In the genomic region with DNA sequence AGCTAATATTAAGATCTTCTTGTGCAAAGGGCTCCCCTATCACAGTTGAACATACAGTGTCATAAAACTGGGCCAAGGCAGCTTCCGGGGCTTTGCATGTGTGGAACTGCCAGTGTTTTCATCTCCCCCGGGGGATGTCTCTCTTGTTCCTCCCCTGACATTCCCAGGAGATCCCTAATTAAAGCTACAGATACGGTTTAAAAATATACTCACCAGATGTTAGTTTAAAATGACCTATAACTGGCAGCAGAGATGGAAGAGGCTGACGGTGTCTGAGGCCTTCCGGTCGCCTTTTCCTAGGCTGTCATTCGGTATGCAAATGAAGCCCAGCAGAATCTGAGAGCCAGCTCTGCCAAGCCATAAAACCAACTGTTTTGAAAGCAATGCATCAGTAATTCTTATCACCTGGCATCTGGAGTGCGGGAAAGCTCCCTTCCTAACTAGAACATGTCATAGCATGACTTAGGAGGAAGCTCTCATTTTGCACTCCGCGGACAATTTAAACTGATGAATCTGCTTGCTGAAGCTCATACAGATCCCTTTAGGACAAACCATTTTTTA, we compare ENCODE assay signal across 10 cellular contexts.
DNase-seq lines count a peak whose midpoint lies in the region; ATAC-seq, FAIRE-seq and TF ChIP-seq lines count a peak whose summit lies in the region.
"Had no signal": no experiment of that assay in that cellular context is flagged by ENCODE, and none has a peak within 500 bp of the region (broad histone marks: within the 10 kb centered on the region; RNA-seq: fewer than 3 reads in every experiment).

No MANE protein-coding gene starts in this region.

- DNase-seq in heart right ventricle (peak in 1 of 2 donors; percentile 34), left ventricle myocardium inferior (no peak), NCI-H82 (lab: John Stamatoyannopoulos, UW) (peak; percentile 70), left ventricle myocardium superior (no peak), GM19239 (ENCODE audit: insufficient read length, low spot score) (no peak)
- DNase-seq: naive B cell had no signal

- H3K27me3 ChIP-seq in heart right ventricle (peaks cover 0 to 4% (median 0%) of the 10 kb centered on the region in 7 donors), left ventricle myocardium inferior (ENCODE audit: low read depth) (peaks cover 20% of the 10 kb centered on the region)

- FAIRE-seq in GM19239 (lab: Jason Lieb, UNC) = no peak

- H3K36me3 ChIP-seq in heart right ventricle = no peaks in the 10 kb centered on the region
- no peaks in the 10 kb centered on the region for H3K36me3 ChIP-seq in left ventricle myocardium inferior

- WGBS in heart right ventricle, 2 donors = 27 to 32% methylated on average over 10 of the region's 10 CpGs

- intact Hi-C loops in heart right ventricle (cut with DNase I) (no loop called here), left ventricle myocardium inferior (cut with micrococcal nuclease) (no loop called here), left ventricle myocardium superior (cut with micrococcal nuclease) (no loop called here)

- ATAC-seq in heart right ventricle = peak in 7 of 8 donors; percentile 51 to 86 (median 65)
- ATAC-seq in left ventricle myocardium superior = peak; percentile 70
- no peak for ATAC-seq in HG03565 (IDR thresholded peaks at IDR 0.05; ENCODE audit: unreplicated experiment)
- no peak for ATAC-seq in HG03175 (IDR thresholded peaks at IDR 0.05; ENCODE audit: unreplicated experiment)
- ATAC-seq in HG03196 (IDR thresholded peaks at IDR 0.05; ENCODE audit: unreplicated experiment) = no peak

- H3K4me3 ChIP-seq in heart right ventricle = no peak overlapping the region
- no peak overlapping the region for H3K4me3 ChIP-seq in left ventricle myocardium inferior

- TF ChIP-seq CTCF in heart right ventricle (IDR thresholded peaks at IDR 0.05) = peak in 1 of 9 donors; percentile 2
- TF ChIP-seq CTCF in left ventricle myocardium inferior (IDR thresholded peaks at IDR 0.05; ENCODE audit: borderline replicate concordance) = no peak

- H3K27ac ChIP-seq in heart right ventricle (no peak overlapping the region), left ventricle myocardium inferior (replicated peaks) (no peak overlapping the region)
- H3K27ac ChIP-seq: C4-2B had no signal

- no peaks in the 10 kb centered on the region for H3K9me3 ChIP-seq in heart right ventricle
- H3K9me3 ChIP-seq in left ventricle myocardium inferior (replicated peaks) = peaks cover 2% of the 10 kb centered on the region

- H3K4me1 ChIP-seq in heart right ventricle (peaks cover 0 to 11% (median 7%) of the 10 kb centered on the region in 9 donors), left ventricle myocardium inferior (peaks cover 13% of the 10 kb centered on the region)

Comparison
In these comparisons a context has a peak if more than half of its experiments do, and no peak if none do; other contexts are left out.
1. ATAC-seq: peak in heart right ventricle (7 of 8) and left ventricle myocardium superior (single experiment); none in HG03565 (single experiment), HG03175 (single experiment) and HG03196 (single experiment).